Comparison of ENCODE assay signal across 1 cellular context in the genomic region with DNA sequence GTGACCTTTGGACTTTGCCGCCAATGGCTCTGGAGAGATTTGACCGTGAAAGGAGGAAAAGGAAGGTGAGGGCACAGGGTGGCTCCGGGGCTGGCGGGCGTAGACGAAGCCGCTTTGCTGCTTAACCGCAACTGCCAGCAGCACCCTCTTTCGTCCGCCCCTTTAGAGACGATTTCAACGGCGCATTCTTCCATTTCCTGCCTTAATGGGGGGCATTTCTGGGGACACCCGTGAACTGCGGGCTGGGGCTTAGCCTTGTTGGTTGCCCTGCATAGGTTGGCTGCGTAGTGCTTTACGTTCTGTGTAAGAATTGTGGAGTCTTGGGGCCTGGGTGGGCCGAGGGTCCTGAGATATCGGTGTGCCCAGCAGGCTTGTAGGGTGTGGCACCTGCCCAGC.
TF ChIP-seq lines count a peak whose summit lies in the region.

No MANE protein-coding gene starts in this region.

TF ChIP-seq in HepG2, 621 proteins besides CTCF, POLR2A, EP300 and RAD21:
- TF ChIP-seq TCF12 (IDR thresholded peaks at IDR 0.05) (no peak), TCF12 (CRISPR knock-in tag; IDR thresholded peaks at IDR 0.05) (no peak)
- TF ChIP-seq, protein P1, sequence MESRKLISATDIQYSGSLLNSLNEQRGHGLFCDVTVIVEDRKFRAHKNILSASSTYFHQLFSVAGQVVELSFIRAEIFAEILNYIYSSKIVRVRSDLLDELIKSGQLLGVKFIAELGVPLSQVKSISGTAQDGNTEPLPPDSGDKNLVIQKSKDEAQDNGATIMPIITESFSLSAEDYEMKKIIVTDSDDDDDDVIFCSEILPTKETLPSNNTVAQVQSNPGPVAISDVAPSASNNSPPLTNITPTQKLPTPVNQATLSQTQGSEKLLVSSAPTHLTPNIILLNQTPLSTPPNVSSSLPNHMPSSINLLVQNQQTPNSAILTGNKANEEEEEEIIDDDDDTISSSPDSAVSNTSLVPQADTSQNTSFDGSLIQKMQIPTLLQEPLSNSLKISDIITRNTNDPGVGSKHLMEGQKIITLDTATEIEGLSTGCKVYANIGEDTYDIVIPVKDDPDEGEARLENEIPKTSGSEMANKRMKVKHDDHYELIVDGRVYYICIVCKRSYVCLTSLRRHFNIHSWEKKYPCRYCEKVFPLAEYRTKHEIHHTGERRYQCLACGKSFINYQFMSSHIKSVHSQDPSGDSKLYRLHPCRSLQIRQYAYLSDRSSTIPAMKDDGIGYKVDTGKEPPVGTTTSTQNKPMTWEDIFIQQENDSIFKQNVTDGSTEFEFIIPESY (CRISPR knock-in tag; IDR thresholded peaks at IDR 0.05), result peak; percentile 61; the same call in 1 of the 2 replicates
- TF ChIP-seq, protein P2, sequence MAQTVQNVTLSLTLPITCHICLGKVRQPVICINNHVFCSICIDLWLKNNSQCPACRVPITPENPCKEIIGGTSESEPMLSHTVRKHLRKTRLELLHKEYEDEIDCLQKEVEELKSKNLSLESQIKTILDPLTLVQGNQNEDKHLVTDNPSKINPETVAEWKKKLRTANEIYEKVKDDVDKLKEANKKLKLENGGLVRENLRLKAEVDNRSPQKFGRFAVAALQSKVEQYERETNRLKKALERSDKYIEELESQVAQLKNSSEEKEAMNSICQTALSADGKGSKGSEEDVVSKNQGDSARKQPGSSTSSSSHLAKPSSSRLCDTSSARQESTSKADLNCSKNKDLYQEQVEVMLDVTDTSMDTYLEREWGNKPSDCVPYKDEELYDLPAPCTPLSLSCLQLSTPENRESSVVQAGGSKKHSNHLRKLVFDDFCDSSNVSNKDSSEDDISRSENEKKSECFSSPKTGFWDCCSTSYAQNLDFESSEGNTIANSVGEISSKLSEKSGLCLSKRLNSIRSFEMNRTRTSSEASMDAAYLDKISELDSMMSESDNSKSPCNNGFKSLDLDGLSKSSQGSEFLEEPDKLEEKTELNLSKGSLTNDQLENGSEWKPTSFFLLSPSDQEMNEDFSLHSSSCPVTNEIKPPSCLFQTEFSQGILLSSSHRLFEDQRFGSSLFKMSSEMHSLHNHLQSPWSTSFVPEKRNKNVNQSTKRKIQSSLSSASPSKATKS (CRISPR knock-in tag; IDR thresholded peaks at IDR 0.05), result no peak
